In the genomic region with DNA sequence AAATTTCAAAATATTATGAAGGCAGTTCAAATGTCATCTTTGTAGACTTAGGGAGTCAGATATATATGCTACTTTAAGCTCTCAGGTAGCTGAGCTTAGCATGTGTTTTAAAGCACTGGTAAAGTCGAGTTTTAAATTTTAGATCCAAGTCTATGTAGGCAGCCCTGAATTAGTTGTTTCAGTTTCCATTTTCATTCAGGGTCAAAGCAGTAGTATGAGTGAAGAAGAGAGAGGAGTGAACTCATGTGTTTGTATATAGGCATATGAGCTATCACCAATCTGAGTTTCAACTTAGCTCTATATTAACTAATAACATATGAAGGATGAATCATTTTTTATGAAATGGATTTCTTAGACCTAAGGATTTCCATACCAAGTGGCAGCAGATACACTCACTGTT, we compare ENCODE assay signal across 31 cellular contexts.
"Had no signal": no experiment of that assay in that cellular context is flagged by ENCODE, and none has a peak within 500 bp of the region (broad histone marks: within the 10 kb centered on the region; RNA-seq: fewer than 3 reads in every experiment).

No MANE protein-coding gene starts in this region.

- H3K79me2 ChIP-seq: parathyroid adenoma had no signal

- H3K4me3 Mint-ChIP-seq: immature natural killer cell; naive thymus-derived CD8-positive, alpha-beta T cell; nephron progenitor cell; neural progenitor cell; stimulated activated memory B cell treated with anti-CD40 and anti-IgM and Interleukin-4, amounts not matched to agents 10 μg/mL and 1 μg/mL and 100 μg/mL, for 72 hours; stimulated activated naive CD8-positive, alpha-beta T cell treated with anti-CD3 and anti-CD28 coated beads, Interleukin-15, amount 100 ng/mL, for 72 hours had no signal

- ATAC-seq: left colon; left lung; lower lobe of right lung; naive thymus-derived CD8-positive, alpha-beta T cell; psoas muscle; right lobe of liver; stimulated activated memory B cell treated with anti-CD40 and anti-IgM and Interleukin-4, amounts not matched to agents 10 μg/mL and 1 μg/mL and 100 μg/mL, for 72 hours; stimulated activated naive CD8-positive, alpha-beta T cell treated with anti-CD3 and anti-CD28 coated beads, Interleukin-15, amount 100 ng/mL, for 72 hours; upper lobe of right lung had no signal

- H3K36me3 ChIP-seq: left lung, lower lobe of right lung, neural progenitor cell, neutrophil, right lobe of liver, thyroid gland, upper lobe of right lung had no signal

- H3K27me3 ChIP-seq: left lung, neural progenitor cell, neutrophil, right lobe of liver, testis, thyroid gland, upper lobe of right lung had no signal

- H2AFZ ChIP-seq: neural progenitor cell, parathyroid adenoma had no signal

- H3K27ac Mint-ChIP-seq: immature natural killer cell; naive thymus-derived CD8-positive, alpha-beta T cell; nephron progenitor cell; neural progenitor cell; stimulated activated memory B cell treated with anti-CD40 and anti-IgM and Interleukin-4, amounts not matched to agents 10 μg/mL and 1 μg/mL and 100 μg/mL, for 72 hours; stimulated activated naive CD8-positive, alpha-beta T cell treated with anti-CD3 and anti-CD28 coated beads, Interleukin-15, amount 100 ng/mL, for 72 hours had no signal

- H3K4me1 ChIP-seq: left lung, lower lobe of right lung, neural progenitor cell, parathyroid adenoma, psoas muscle, right lobe of liver, testis, thyroid gland, upper lobe of right lung had no signal

- H3K4me3 ChIP-seq: left lung, lower lobe of right lung, neural progenitor cell, psoas muscle, right lobe of liver, smooth muscle cell, testis, thyroid gland, upper lobe of right lung had no signal

- DNase-seq: hippocampal formation; immature natural killer cell; kidney; left colon; left lung; lower lobe of right lung; mammary epithelial cell; mesenchymal stem cell; naive thymus-derived CD8-positive, alpha-beta T cell; nephron progenitor cell; occipital lobe; psoas muscle; right lobe of liver; stimulated activated CD4-positive, alpha-beta T cell treated with anti-CD3 and anti-CD28 coated beads, Interleukin-1b, Interleukin-23, amount 100 ng/mL, for 48 hours; stimulated activated CD4-positive, alpha-beta T cell treated with anti-CD3 and anti-CD28 coated beads, Interleukin-2, amount 100 ng/mL, for 48 hours; stimulated activated CD4-positive, alpha-beta T cell treated with anti-CD3 and anti-CD28 coated beads, Interleukin-4, amount 100 ng/mL, for 4 hours; stimulated activated CD8-positive, alpha-beta memory T cell treated with anti-CD3 and anti-CD28 coated beads, Interleukin-4, amount 100 ng/mL, for 48 hours; stimulated activated naive CD4-positive, alpha-beta T cell treated with Interleukin-2 at 50 U/mL for 16 hours; stimulated activated naive CD8-positive, alpha-beta T cell treated with anti-CD3 and anti-CD28 coated beads, Interleukin-15, amount 100 ng/mL, for 72 hours; substantia nigra; testis; thyroid gland; trophoblast cell; upper lobe of right lung had no signal

- H3K9me3 ChIP-seq: left lung, lower lobe of right lung, neutrophil, psoas muscle, right lobe of liver, testis, thyroid gland, upper lobe of right lung had no signal

- H3K4me2 ChIP-seq: neural progenitor cell, smooth muscle cell had no signal

- H3K36me3 Mint-ChIP-seq: immature natural killer cell; naive thymus-derived CD8-positive, alpha-beta T cell; neural progenitor cell; stimulated activated memory B cell treated with anti-CD40 and anti-IgM and Interleukin-4, amounts not matched to agents 10 μg/mL and 1 μg/mL and 100 μg/mL, for 72 hours had no signal

- H3K9me3 Mint-ChIP-seq: nephron progenitor cell, neural progenitor cell had no signal

- H3K4me1 Mint-ChIP-seq: immature natural killer cell; naive thymus-derived CD8-positive, alpha-beta T cell; nephron progenitor cell; neural progenitor cell; stimulated activated memory B cell treated with anti-CD40 and anti-IgM and Interleukin-4, amounts not matched to agents 10 μg/mL and 1 μg/mL and 100 μg/mL, for 72 hours; stimulated activated naive CD8-positive, alpha-beta T cell treated with anti-CD3 and anti-CD28 coated beads, Interleukin-15, amount 100 ng/mL, for 72 hours had no signal

- H3K9ac ChIP-seq: neural progenitor cell, parathyroid adenoma had no signal

- H3K27me3 Mint-ChIP-seq: naive thymus-derived CD8-positive, alpha-beta T cell; stimulated activated memory B cell treated with anti-CD40 and anti-IgM and Interleukin-4, amounts not matched to agents 10 μg/mL and 1 μg/mL and 100 μg/mL, for 72 hours; stimulated activated naive CD8-positive, alpha-beta T cell treated with anti-CD3 and anti-CD28 coated beads, Interleukin-15, amount 100 ng/mL, for 72 hours had no signal

- H3K27ac ChIP-seq: left lung, lower lobe of right lung, neural progenitor cell, neutrophil, parathyroid adenoma, psoas muscle, right lobe of liver, testis, thyroid gland, upper lobe of right lung had no signal

- FAIRE-seq: islet of Langerhans, kidney, urothelium cell line had no signal
